28 cellular contexts compared by ENCODE assay signal in the genomic region with DNA sequence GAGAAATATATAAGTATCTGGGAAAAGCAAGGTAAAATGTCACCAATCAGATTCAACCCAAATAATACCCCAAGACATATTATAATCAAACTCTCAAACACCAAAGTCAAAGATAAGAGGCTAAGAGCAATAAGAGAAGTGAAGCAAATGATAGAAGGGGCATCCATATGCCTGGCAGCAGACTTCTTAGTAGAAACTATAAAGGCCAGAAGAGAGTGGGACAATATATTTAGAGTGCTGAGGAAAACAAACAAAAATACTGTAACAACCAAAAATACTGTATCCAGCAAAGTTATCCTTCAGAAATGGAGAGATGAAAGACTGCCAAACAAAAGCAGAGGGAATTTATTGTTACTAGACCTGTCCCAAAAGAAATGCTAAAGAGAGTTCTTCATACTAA. TPM values are rescaled to one million over a fixed set of nuclear protein-coding genes. Genes with fewer than 3 reads are reported as not detected.
DNase-seq lines count a peak whose midpoint lies in the region; ATAC-seq, FAIRE-seq and TF ChIP-seq lines count a peak whose summit lies in the region.
"Had no signal": no experiment of that assay in that cellular context is flagged by ENCODE, and none has a peak within 500 bp of the region (broad histone marks: within the 10 kb centered on the region; RNA-seq: fewer than 3 reads in every experiment).

No MANE protein-coding gene starts in this region.

- H3K4me3 Mint-ChIP-seq in WTC11: no peak overlapping the region
- H3K4me3 Mint-ChIP-seq: CD14-positive monocyte; CD4-positive, CD25-positive, alpha-beta regulatory T cell; CD8-positive, alpha-beta memory T cell had no signal

- peaks cover 30% of the 10 kb centered on the region for H3K36me3 Mint-ChIP-seq in WTC11

- H3K27ac Mint-ChIP-seq in WTC11: no peak overlapping the region
- H3K27ac Mint-ChIP-seq: CD14-positive monocyte; CD4-positive, alpha-beta memory T cell had no signal

- H3K36me3 ChIP-seq in HepG2 (replicated peaks in 1 of 2; ENCODE audit: control insufficient read depth in 1 of 2, insufficient read depth in 2 of 2, low read length in 2 of 2): peaks cover 4 to 5% of the 10 kb centered on the region in 2 experiments; a peak in 4 of 5 replicates
- no peaks in the 10 kb centered on the region for H3K36me3 ChIP-seq in right lobe of liver
- no peaks in the 10 kb centered on the region for H3K36me3 ChIP-seq in parathyroid adenoma (ENCODE audit: control insufficient read depth, insufficient read depth, low read length)

- H3K79me2 ChIP-seq in HepG2 (ENCODE audit: insufficient read depth, low read length) (peaks cover 23% of the 10 kb centered on the region), parathyroid adenoma (peaks cover 22% of the 10 kb centered on the region)

- H3K4me2 ChIP-seq in HepG2 (ENCODE audit: low read depth, low read length): no peak overlapping the region
- no peak overlapping the region for H3K4me2 ChIP-seq in parathyroid adenoma (ENCODE audit: low read length)
- H3K4me2 ChIP-seq: A549, BLaER1 had no signal

- intact Hi-C loops in HepG2 (cut with micrococcal nuclease; ENCODE audit: unreplicated experiment) (no loop called here), right lobe of liver (cut with DNase I) (no loop called here)

- no peak for FAIRE-seq in HepG2 (lab: Jason Lieb, UNC)
- FAIRE-seq: A549, GM12878, GM12892, GM18507 had no signal

- no peaks in the 10 kb centered on the region for H4K20me1 ChIP-seq in HepG2 (ENCODE audit: insufficient read depth, low read length)

- CTCF ChIA-PET in HepG2 (lab: Yijun Ruan, JAX; ENCODE audit: low intra/inter-chr PET ratio, low total read pairs) (no interaction called here), WTC11 (lab: Charles Lee) (no interaction called here)

- H3K9me3 Mint-ChIP-seq in WTC11: peaks cover 28% of the 10 kb centered on the region

- H3K27me3 ChIP-seq in HepG2 (ENCODE audit: control insufficient read depth in 1 of 2, insufficient read depth in 2 of 2, low read length in 2 of 2) (no peaks in the 10 kb centered on the region), right lobe of liver (no peaks in the 10 kb centered on the region), parathyroid adenoma (ENCODE audit: control insufficient read depth, insufficient read depth, low read length) (no peaks in the 10 kb centered on the region)
- H3K27me3 ChIP-seq: BE2C, BLaER1 had no signal

- DNase-seq in HepG2 (ENCODE audit: low spot score): no peak
- DNase-seq in right lobe of liver: no peak
- DNase-seq in WTC11 (ENCODE audit: low spot score): no peak
- no peak for DNase-seq in Ammon's horn (ENCODE audit: low spot score)
- DNase-seq: AML-193; BE2C; C1 segment of cervical spinal cord; CD4-positive, alpha-beta memory T cell; CD4-positive, CD25-positive, alpha-beta regulatory T cell; CD8-positive, alpha-beta memory T cell; COR-L47; DMS 273 treated with DMSO at 0.1 percent for 48 hours; DMS153; DMS53; DMS79; DND-41; EL; GDM1 had no signal

- H3K27me3 Mint-ChIP-seq in WTC11 (ENCODE audit: low read depth): no peaks in the 10 kb centered on the region
- H3K27me3 Mint-ChIP-seq: CD4-positive, alpha-beta memory T cell; CD4-positive, CD25-positive, alpha-beta regulatory T cell; CD8-positive, alpha-beta memory T cell had no signal

- ATAC-seq in HepG2 (no peak), right lobe of liver (no peak), WTC11 (no peak), HG03095 (IDR thresholded peaks at IDR 0.05; ENCODE audit: unreplicated experiment) (no peak), HG02759 (IDR thresholded peaks at IDR 0.05; ENCODE audit: unreplicated experiment) (no peak)
- ATAC-seq: A549, GM12878 had no signal

- TF ChIP-seq POLR2A in HepG2 (IDR thresholded peaks at IDR 0.05; ENCODE audit: insufficient read depth in 1 of 2, low read depth in 2 of 2, low read length in 2 of 2) (no peak), right lobe of liver (IDR thresholded peaks at IDR 0.05) (no peak)

- TF ChIP-seq CTCF in HepG2 (CRISPR knock-in tag; IDR thresholded peaks at IDR 0.05) (no peak), right lobe of liver (IDR thresholded peaks at IDR 0.05) (no peak), WTC11 (IDR thresholded peaks at IDR 0.05) (no peak), parathyroid adenoma (IDR thresholded peaks at IDR 0.05) (no peak)

- H2AFZ ChIP-seq in HepG2 (ENCODE audit: low read length) (no peak overlapping the region), parathyroid adenoma (no peak overlapping the region)

- POLR2A ChIA-PET in HepG2 (lab: Yijun Ruan, JAX) (no interaction called here), WTC11 (lab: Charles Lee) (no interaction called here)

- H3K4me3 ChIP-seq in HepG2 (replicated peaks in 1 of 3; ENCODE audit: insufficient read depth in 1 of 3, low read depth in 2 of 3, low read length in 3 of 3) (no peak overlapping the region), right lobe of liver (no peak overlapping the region), parathyroid adenoma (ENCODE audit: low read depth, low read length) (no peak overlapping the region)
- H3K4me3 ChIP-seq: A549, GM12878 had no signal

- no peak for TF ChIP-seq EP300 in HepG2 (IDR thresholded peaks at IDR 0.05; ENCODE audit: low read depth in 2 of 2, low read length in 2 of 2)
- no peak for TF ChIP-seq EP300 in HepG2 (CRISPR knock-in tag; IDR thresholded peaks at IDR 0.05; ENCODE audit: borderline replicate concordance)

- 0 out of 2 replicates have a peak, but pooled peaks cover 5% of the 10 kb centered on the region for H3K4me1 ChIP-seq in HepG2 (ENCODE audit: insufficient read depth, low read length)
- peaks cover 0 to 12% (median 5%) of the 10 kb centered on the region in 4 donors for H3K4me1 ChIP-seq in right lobe of liver
- no peaks in the 10 kb centered on the region for H3K4me1 ChIP-seq in parathyroid adenoma
- H3K4me1 ChIP-seq: A549, BE2C, BLaER1 had no signal

- no peaks in the 10 kb centered on the region for H3K4me1 Mint-ChIP-seq in WTC11
- H3K4me1 Mint-ChIP-seq: CD14-positive monocyte had no signal

- no peak for TF ChIP-seq RAD21 in HepG2 (CRISPR knock-in tag; IDR thresholded peaks at IDR 0.05)

- no peak overlapping the region for H3K27ac ChIP-seq in HepG2 (ENCODE audit: extremely low read length, insufficient read depth, low read length)
- no peak overlapping the region for H3K27ac ChIP-seq in right lobe of liver
- H3K27ac ChIP-seq in parathyroid adenoma: no peak overlapping the region
- H3K27ac ChIP-seq: 22Rv1, A549, BLaER1 had no signal

- H3K9me3 ChIP-seq in HepG2 (ENCODE audit: low read length) (peaks cover 25% of the 10 kb centered on the region), right lobe of liver (peaks cover 0 to 7% (median 4%) of the 10 kb centered on the region in 4 donors), parathyroid adenoma (ENCODE audit: control insufficient read depth, low read length) (peaks cover 3% of the 10 kb centered on the region)
- H3K9me3 ChIP-seq: BE2C had no signal

- in situ Hi-C loops in HepG2 (cut with HindIII; ENCODE audit: extremely low pct_ligation_motif_present, low pct_unique_long_range_greater_than_20kb): no loop called here

- H3K9ac ChIP-seq in HepG2 (ENCODE audit: insufficient read depth, low read depth, low read length) (no peak overlapping the region), parathyroid adenoma (peak overlapping the region; percentile 22)
- H3K9ac ChIP-seq: BLaER1 had no signal

- BruUV-seq in HepG2 (replicated peaks; lab: Mats Ljungman, UMichigan): no TSS peak

TF ChIP-seq in HepG2, 621 proteins besides CTCF, POLR2A, EP300 and RAD21:
- TF ChIP-seq ZNF317 (CRISPR knock-in tag; IDR thresholded peaks at IDR 0.05): peak; percentile 75
- no peak for TF ChIP-seq SATB2 (CRISPR knock-in tag; IDR thresholded peaks at IDR 0.05)

TF ChIP-seq in WTC11, 78 proteins besides CTCF, POLR2A, EP300 and RAD21:
- TF ChIP-seq, protein P1, sequence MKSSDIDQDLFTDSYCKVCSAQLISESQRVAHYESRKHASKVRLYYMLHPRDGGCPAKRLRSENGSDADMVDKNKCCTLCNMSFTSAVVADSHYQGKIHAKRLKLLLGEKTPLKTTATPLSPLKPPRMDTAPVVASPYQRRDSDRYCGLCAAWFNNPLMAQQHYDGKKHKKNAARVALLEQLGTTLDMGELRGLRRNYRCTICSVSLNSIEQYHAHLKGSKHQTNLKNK (CRISPR knock-in tag; IDR thresholded peaks at IDR 0.05): no peak
- TF ChIP-seq ZNF263 (CRISPR knock-in tag; IDR thresholded peaks at IDR 0.05; ENCODE audit: low read depth) (no peak), GTF2I (CRISPR knock-in tag; conservative IDR thresholded peaks at IDR 0.05) (no peak), ZNF317 (CRISPR knock-in tag; IDR thresholded peaks at IDR 0.05; ENCODE audit: borderline replicate concordance, low read depth) (peak; percentile 66; the same call in 1 of the 2 replicates)

RNA-seq across cellular contexts. Expression of a gene that starts 25.8 kb away (rescaled TPM):
- 71.0 and 88.1 TPM in 2 replicates for total RNA-seq in HepG2 (2016; rRNA removed; fragmentation: Illumina TruSeq; extraction: Trizol)
- total RNA-seq in HepG2 (2016; cell fraction: cytosol; rRNA removed; fragmentation: Illumina TruSeq; extraction: Trizol; ENCODE audit: low read depth): 21.2 and 25.8 TPM in 2 replicates
- 70.6 and 92.4 TPM in 2 replicates for total RNA-seq in HepG2 (2016; cell fraction: insoluble cytoplasmic fraction; rRNA removed; fragmentation: Illumina TruSeq; extraction: Trizol)
- total RNA-seq in HepG2 (2016; cell fraction: membrane; rRNA removed; fragmentation: Illumina TruSeq; extraction: Trizol): 56.3 and 58.4 TPM in 2 replicates
- 33.5 and 36.8 TPM in 2 replicates for total RNA-seq in HepG2 (2016; cell fraction: nucleus; rRNA removed; fragmentation: Illumina TruSeq; extraction: Trizol)
- 12.3 and 13.5 TPM in 2 replicates for polyA plus RNA-seq in HepG2 (2011; rRNA removed)
- 6.0 and 8.8 TPM in 2 replicates for polyA plus RNA-seq in HepG2 (2011; cell fraction: cytosol; rRNA removed)
- 2.6 and 3.9 TPM in 2 replicates for polyA plus RNA-seq in HepG2 (2011; cell fraction: nucleus; rRNA removed)
- polyA plus RNA-seq in HepG2 (2012): 24.1 and 48.8 TPM in 2 replicates
- polyA plus RNA-seq in HepG2 (2016; cell fraction: cytosol; fragmentation: Illumina TruSeq; extraction: Trizol; ENCODE audit: low read depth): 24.6 and 28.2 TPM in 2 replicates
- 93.9 and 95.1 TPM in 2 replicates for polyA plus RNA-seq in HepG2 (2016; cell fraction: insoluble cytoplasmic fraction; fragmentation: Illumina TruSeq; extraction: Trizol; ENCODE audit: low read depth)
- polyA plus RNA-seq in HepG2 (2016; cell fraction: membrane; fragmentation: Illumina TruSeq; extraction: Trizol; ENCODE audit: low read depth): 50.5 and 50.6 TPM in 2 replicates
- polyA plus RNA-seq in HepG2 (2016; cell fraction: nucleus; fragmentation: Illumina TruSeq; extraction: Trizol; ENCODE audit: insufficient read depth, low read depth): 57.4 and 64.1 TPM in 2 replicates
- polyA minus RNA-seq in HepG2 (2011; rRNA and poly(A)+ RNA removed; ENCODE audit: low replicate concordance): 2.7 and 10.9 TPM in 2 replicates
- polyA minus RNA-seq in HepG2 (2011; cell fraction: cytosol; rRNA and poly(A)+ RNA removed): 6.0 and 6.7 TPM in 2 replicates
- 14.5 and 15.2 TPM in 2 replicates for polyA minus RNA-seq in HepG2 (2011; cell fraction: nucleus; rRNA and poly(A)+ RNA removed)
- 10 to 100 TPM; 15.4 to 27.6 (median 20.1) TPM for total RNA-seq in right lobe of liver
- total RNA-seq in WTC11 (2021): 48.7 to 59.5 TPM (median 58.0 TPM) in 3 replicates
